Comparison of ENCODE assay signal across 1 cellular context in genomic region chr16:71885261-71885650, GRCh38.
TF ChIP-seq lines count a peak whose summit lies in the region.

No MANE protein-coding gene starts in this region.

TF ChIP-seq in endothelial cell of umbilical vein, 7 proteins besides CTCF, POLR2A, EP300 and RAD21:
- TF ChIP-seq POLR2AphosphoS5 (IDR thresholded peaks at IDR 0.05; ENCODE audit: insufficient read depth, low read depth, low read length) (no peak), EZH2 (IDR thresholded peaks at IDR 0.05; ENCODE audit: borderline replicate concordance, low read depth, low read length, severe bottlenecking) (no peak), GATA2 (IDR thresholded peaks at IDR 0.05; ENCODE audit: insufficient read depth, insufficient read length, low read depth, low read length) (no peak), MAX (IDR thresholded peaks at IDR 0.05; ENCODE audit: insufficient read depth, insufficient read length) (no peak), MYC (IDR thresholded peaks at IDR 0.05; ENCODE audit: low read depth, low read length) (no peak), FOS (IDR thresholded peaks at IDR 0.05; ENCODE audit: borderline replicate concordance, insufficient read depth, low read length) (no peak), JUN (IDR thresholded peaks at IDR 0.05; ENCODE audit: borderline replicate concordance, insufficient read depth, insufficient read length, low read depth) (no peak)
